ENCODE assay signal across 8 cellular contexts in genomic region chr12:122860052-122860853, GRCh38. TPM values are rescaled to one million over a fixed set of nuclear protein-coding genes. Genes with fewer than 3 reads are reported as not detected.
DNase-seq lines count a peak whose midpoint lies in the region; ATAC-seq lines count a peak whose summit lies in the region.

No MANE protein-coding gene starts in this region.

- no peak overlapping the region for H2AFZ ChIP-seq in GM23248

- no peaks in the 10 kb centered on the region for H3K9me3 ChIP-seq in GM23248 (ENCODE audit: low read depth)

- H3K4me2 ChIP-seq in GM23248 (ENCODE audit: unreplicated experiment), result no peak overlapping the region

- 39 to 42% methylated on average over 27 of the region's 28 CpGs for WGBS in GM23248 (ENCODE audit: low coverage in 1 of 2, low lambda C conversion rate in 2 of 2, missing lambda C conversion rate in 2 of 2), 2 experiments

- no peak overlapping the region for H3K9ac ChIP-seq in GM23248

- H3K4me3 ChIP-seq in GM23248, result no peak overlapping the region

- ATAC-seq in GM21423 (IDR thresholded peaks at IDR 0.05; ENCODE audit: unreplicated experiment), result no peak

- DNase-seq in AML-193 (lab: John Stamatoyannopoulos, UW) (peak; percentile 38 to 50), GM23248 (peak; percentile 86), NCI-H345 (lab: John Stamatoyannopoulos, UW) (peak; percentile 65), cerebellum (ENCODE audit: low spot score) (peak; percentile 82), left kidney (ENCODE audit: low read depth, low spot score) (peak; percentile 89)
- DNase-seq in activated CD4-positive, alpha-beta T cell treated with anti-CD3 and anti-CD28 coated beads for 48 hours, result peak; percentile 87
- peak; percentile 68 to 84 for DNase-seq in stimulated activated CD4-positive, alpha-beta T cell treated with anti-CD3 and anti-CD28 coated beads, Interleukin-4, amount 100 ng/mL, for 4 hours

- H3K4me1 ChIP-seq in GM23248 (ENCODE audit: insufficient read depth), result no peaks in the 10 kb centered on the region

- no peaks in the 10 kb centered on the region for H3K27me3 ChIP-seq in GM23248 (replicated peaks; ENCODE audit: insufficient read depth)

- H3K36me3 ChIP-seq in GM23248 (ENCODE audit: low read depth), result no peaks in the 10 kb centered on the region

- no peaks in the 10 kb centered on the region for H3K9me2 ChIP-seq in GM23248 (ENCODE audit: insufficient read depth)

- peaks cover 3% of the 10 kb centered on the region; the same call in 1 of the 2 replicates for H3F3A ChIP-seq in GM23248 (ENCODE audit: insufficient read depth)

- in situ Hi-C loops in GM23248 (cut with MboI), result loop anchor here (25.0 kb wide), 1 partner anchor 377 kb away; the partner anchor contains the start of genes MPHOSPH9 and MTRFR

- no peak overlapping the region for H3K27ac ChIP-seq in GM23248

- H4K20me1 ChIP-seq in GM23248 (ENCODE audit: insufficient read depth), result no peaks in the 10 kb centered on the region

- no peaks in the 10 kb centered on the region for H3K79me2 ChIP-seq in GM23248 (ENCODE audit: insufficient read depth)

RNA-seq across cellular contexts. Expression of gene HIP1R, which starts 25.0 kb away (rescaled TPM):
- 16.3 and 16.4 TPM in 2 replicates for total RNA-seq in GM23248 (2014; rRNA removed; shearing (Covaris generic))
- 7.1 and 7.6 TPM in 2 replicates for polyA plus RNA-seq in GM23248 (2016; fragmentation: Nextera tagmentation; extraction: Ambion mirVana)
- 60.3 TPM for total RNA-seq in cerebellum

RNA-seq across cellular contexts. Expression of gene VPS37B, which starts 35.7 kb away (rescaled TPM):
- total RNA-seq in GM23248 (2014; rRNA removed; shearing (Covaris generic)), result 26.1 and 31.3 TPM in 2 replicates
- 19.1 and 19.9 TPM in 2 replicates for polyA plus RNA-seq in GM23248 (2016; fragmentation: Nextera tagmentation; extraction: Ambion mirVana)
- 17.6 TPM for total RNA-seq in cerebellum
